Comparison of ENCODE assay signal across 16 cellular contexts in genomic region chr19:13040232-13040915, GRCh38. TPM values are rescaled to one million over a fixed set of nuclear protein-coding genes. Genes with fewer than 3 reads are reported as not detected.
DNase-seq lines count a peak whose midpoint lies in the region; ATAC-seq and TF ChIP-seq lines count a peak whose summit lies in the region.
"Had no signal": no experiment of that assay in that cellular context is flagged by ENCODE, and none has a peak within 500 bp of the region (broad histone marks: within the 10 kb centered on the region; RNA-seq: fewer than 3 reads in every experiment).

No MANE protein-coding gene starts in this region.

- H3K27ac ChIP-seq in angular gyrus (ENCODE audit: low read depth, low read length): peak overlapping the region; percentile 85
- H3K27ac ChIP-seq in psoas muscle: peak overlapping the region; percentile 99
- peak overlapping the region; percentile 68 to 89 (median 78) for H3K27ac ChIP-seq in upper lobe of left lung
- H3K27ac ChIP-seq: BLaER1, ovary had no signal

- ATAC-seq in psoas muscle (no peak), upper lobe of left lung (ENCODE audit: low FRiP score in 2 of 2) (peak in 1 of 2 donors; percentile 20), GM19463 (IDR thresholded peaks at IDR 0.05; ENCODE audit: unreplicated experiment) (no peak), HG03442 (IDR thresholded peaks at IDR 0.05; ENCODE audit: unreplicated experiment) (no peak)
- ATAC-seq: mucosa of descending colon, T-cell had no signal

- peaks cover 96% of the 10 kb centered on the region for H3K4me1 ChIP-seq in psoas muscle
- H3K4me1 ChIP-seq in upper lobe of left lung: peaks cover 77 to 94% (median 89%) of the 10 kb centered on the region in 4 donors

- WGBS in psoas muscle, 3 donors: 28 to 53% (median 32%) methylated on average over 15 of the region's 15 CpGs
- 59 to 68% methylated on average over 14 to 15 of the region's 15 CpGs for WGBS in upper lobe of left lung, 2 donors

- TF ChIP-seq EP300 in upper lobe of left lung (IDR thresholded peaks at IDR 0.05): no peak

- H3K36me3 ChIP-seq in psoas muscle (ENCODE audit: insufficient read depth in 1 of 2, low read depth in 1 of 2) (no peaks in the 10 kb centered on the region), upper lobe of left lung (no peaks in the 10 kb centered on the region)
- H3K36me3 ChIP-seq: ovary had no signal

- DNase-seq in fibroblast of the aortic adventitia (ENCODE audit: low read depth) (peak; percentile 34), psoas muscle (no peak), upper lobe of left lung (no peak), DMS153 (lab: John Stamatoyannopoulos, UW) (no peak)
- DNase-seq: activated CD4-positive, CD25-positive, alpha-beta regulatory T cell; endodermal cell; mucosa of descending colon; NCI-H2081; NCI-H69; ovary; T-cell; trophoblast cell had no signal

- TF ChIP-seq CTCF in fibroblast of the aortic adventitia (IDR thresholded peaks at IDR 0.05; ENCODE audit: insufficient read depth, low read length) (no peak), psoas muscle (IDR thresholded peaks at IDR 0.05) (no peak), upper lobe of left lung (IDR thresholded peaks at IDR 0.05) (no peak)

- no peak for TF ChIP-seq POLR2A in upper lobe of left lung (IDR thresholded peaks at IDR 0.05)

- no peaks in the 10 kb centered on the region for H3K9me3 ChIP-seq in psoas muscle
- no peaks in the 10 kb centered on the region for H3K9me3 ChIP-seq in upper lobe of left lung
- H3K9me3 ChIP-seq: BLaER1, mucosa of descending colon, ovary had no signal

- intact Hi-C loops in psoas muscle (cut with DNase I): no loop called here

- H3K4me3 ChIP-seq in fibroblast of the aortic adventitia (ENCODE audit: low read depth, low read length): no peak overlapping the region
- H3K4me3 ChIP-seq in psoas muscle: peak overlapping the region; percentile 1
- no peak overlapping the region for H3K4me3 ChIP-seq in upper lobe of left lung
- H3K4me3 ChIP-seq: BLaER1, mucosa of descending colon, ovary had no signal

- H3K27me3 ChIP-seq in psoas muscle (ENCODE audit: insufficient read depth in 3 of 3, low read length in 2 of 3) (no peaks in the 10 kb centered on the region), upper lobe of left lung (no peaks in the 10 kb centered on the region)
- H3K27me3 ChIP-seq: BLaER1, ovary had no signal

RNA-seq across cellular contexts. Expression of gene NFIX, which starts 45.1 kb away (rescaled TPM):
- 68.0 and 160 TPM in 2 replicates for total RNA-seq in fibroblast of the aortic adventitia (ENCODE audit: low replicate concordance)
- 100 to 1,000 TPM; 220 to 347 (median 268) TPM for total RNA-seq in psoas muscle
- polyA plus RNA-seq in psoas muscle: 100 to 1,000 TPM in 1 of 3 donors, 10 to 100 TPM in 2; 22.2 to 158 (median 43.8) TPM
- 100 to 1,000 TPM in 3 of 6 donors, 10 to 100 TPM in 3; 64.0 to 188 (median 107) TPM for total RNA-seq in upper lobe of left lung
